12 cellular contexts compared by ENCODE assay signal in genomic region chr21:44918581-44919033, GRCh38. TPM values are rescaled to one million over a fixed set of nuclear protein-coding genes. Genes with fewer than 3 reads are reported as not detected.
DNase-seq lines count a peak whose midpoint lies in the region; ATAC-seq and TF ChIP-seq lines count a peak whose summit lies in the region.
"Had no signal": no experiment of that assay in that cellular context is flagged by ENCODE, and none has a peak within 500 bp of the region (broad histone marks: within the 10 kb centered on the region; RNA-seq: fewer than 3 reads in every experiment).

No MANE protein-coding gene starts in this region.

- no peaks in the 10 kb centered on the region for H3K9me3 ChIP-seq in iPS-18a (ENCODE audit: control insufficient read depth, low read depth, low read length)
- H3K9me3 ChIP-seq: left lung had no signal

- no peaks in the 10 kb centered on the region for H3K27me3 Mint-ChIP-seq in activated T-cell treated with anti-CD3 and anti-CD28 coated beads, Interleukin-2, amount 50 U/mL, for 72 hours (ENCODE audit: low read depth)
- H3K27me3 Mint-ChIP-seq in activated B cell treated with CpG ODN at 0.5 μM for 24 hours: no peaks in the 10 kb centered on the region
- no peaks in the 10 kb centered on the region for H3K27me3 Mint-ChIP-seq in stimulated activated memory B cell treated with anti-CD40 and anti-IgM and Interleukin-4, amounts not matched to agents 10 μg/mL and 1 μg/mL and 100 μg/mL, for 72 hours

- peak overlapping the region; percentile 92 for H3K27ac Mint-ChIP-seq in activated T-cell treated with anti-CD3 and anti-CD28 coated beads, Interleukin-2, amount 50 U/mL, for 72 hours
- peak overlapping the region; percentile 18 for H3K27ac Mint-ChIP-seq in activated B cell treated with CpG ODN at 0.5 μM for 24 hours
- peak overlapping the region; percentile 93 for H3K27ac Mint-ChIP-seq in stimulated activated memory B cell treated with anti-CD40 and anti-IgM and Interleukin-4, amounts not matched to agents 10 μg/mL and 1 μg/mL and 100 μg/mL, for 72 hours

- intact Hi-C loops in activated B cell treated with CpG ODN at 0.5 μM for 24 hours (cut with micrococcal nuclease) (no loop called here), dorsolateral prefrontal cortex (cut with DNase I) (no loop called here)

- H3K4me1 ChIP-seq in iPS-18a (ENCODE audit: control insufficient read depth, low read depth, low read length): no peaks in the 10 kb centered on the region

- H3K27me3 ChIP-seq in iPS-18a (ENCODE audit: control insufficient read depth, insufficient read depth, low read length) (peaks cover 69% of the 10 kb centered on the region), dorsolateral prefrontal cortex (peaks cover 0 to 46% (median 4%) of the 10 kb centered on the region in 45 donors)

- peak overlapping the region; percentile 87 to 100 for H3K4me3 Mint-ChIP-seq in activated T-cell treated with anti-CD3 and anti-CD28 coated beads, Interleukin-2, amount 50 U/mL, for 72 hours
- peak overlapping the region; percentile 60 for H3K4me3 Mint-ChIP-seq in activated B cell treated with CpG ODN at 0.5 μM for 24 hours
- H3K4me3 Mint-ChIP-seq in stimulated activated memory B cell treated with anti-CD40 and anti-IgM and Interleukin-4, amounts not matched to agents 10 μg/mL and 1 μg/mL and 100 μg/mL, for 72 hours: peak overlapping the region; percentile 88

- ATAC-seq in activated T-cell treated with anti-CD3 and anti-CD28 coated beads, Interleukin-2, amount 50 U/mL, for 72 hours (replicated peaks in 1 of 2): no peak
- no peak for ATAC-seq in activated B cell treated with CpG ODN at 0.5 μM for 24 hours (ENCODE audit: low read depth)
- ATAC-seq in stimulated activated memory B cell treated with anti-CD40 and anti-IgM and Interleukin-4, amounts not matched to agents 10 μg/mL and 1 μg/mL and 100 μg/mL, for 72 hours: no peak
- ATAC-seq: Panc1 had no signal

- no peaks in the 10 kb centered on the region for H3K9me3 Mint-ChIP-seq in activated T-cell treated with anti-CD3 and anti-CD28 coated beads, Interleukin-2, amount 50 U/mL, for 72 hours
- H3K9me3 Mint-ChIP-seq in activated B cell treated with CpG ODN at 0.5 μM for 24 hours: no peaks in the 10 kb centered on the region
- no peaks in the 10 kb centered on the region for H3K9me3 Mint-ChIP-seq in stimulated activated memory B cell treated with anti-CD40 and anti-IgM and Interleukin-4, amounts not matched to agents 10 μg/mL and 1 μg/mL and 100 μg/mL, for 72 hours

- H3K9ac ChIP-seq in iPS-18a (ENCODE audit: low read length): no peak overlapping the region
- H3K9ac ChIP-seq: KMS-11 had no signal

- peaks cover 85% of the 10 kb centered on the region for H3K4me1 Mint-ChIP-seq in activated T-cell treated with anti-CD3 and anti-CD28 coated beads, Interleukin-2, amount 50 U/mL, for 72 hours (ENCODE audit: low read depth)
- H3K4me1 Mint-ChIP-seq in activated B cell treated with CpG ODN at 0.5 μM for 24 hours: peaks cover 89% of the 10 kb centered on the region
- peaks cover 89% of the 10 kb centered on the region for H3K4me1 Mint-ChIP-seq in stimulated activated memory B cell treated with anti-CD40 and anti-IgM and Interleukin-4, amounts not matched to agents 10 μg/mL and 1 μg/mL and 100 μg/mL, for 72 hours

- H3K36me3 ChIP-seq in iPS-18a (ENCODE audit: control insufficient read depth, low read depth, low read length): no peaks in the 10 kb centered on the region

- TF ChIP-seq CTCF in activated B cell treated with CpG ODN at 0.5 μM for 24 hours (IDR thresholded peaks at IDR 0.05): no peak
- TF ChIP-seq CTCF in dorsolateral prefrontal cortex (IDR thresholded peaks at IDR 0.05 in 54 of 56, conservative IDR thresholded peaks at IDR 0.05 in 2 of 56; ENCODE audit: low read depth in 1 of 56, partially characterized antibody in 56 of 56): no peak

- DNase-seq in activated T-cell treated with anti-CD3 and anti-CD28 coated beads, Interleukin-2, amount 50 U/mL, for 72 hours: no peak
- DNase-seq in activated T-cell treated with anti-CD3 and anti-CD28 coated beads, Interleukin-2, amount 50 U/mL, for 1 hour: no peak
- DNase-seq in activated B cell treated with CpG ODN at 0.5 μM for 24 hours (no peak), COLO829 (ENCODE audit: low spot score) (no peak), RKO (ENCODE audit: low spot score) (no peak), dorsolateral prefrontal cortex (no peak)
- DNase-seq: activated gamma-delta T cell had no signal

- POLR2A ChIA-PET in activated B cell treated with CpG ODN at 0.5 μM for 24 hours (lab: Charles Lee): interaction anchor here (0.6 to 3.5 kb wide), 4 partner anchors 11 to 718 kb away, joined by 3 to 68 read pairs (median 5); partner anchors contain the start of gene SLX9

- H3K36me3 Mint-ChIP-seq in activated T-cell treated with anti-CD3 and anti-CD28 coated beads, Interleukin-2, amount 50 U/mL, for 72 hours (ENCODE audit: insufficient read depth in 2 of 2): peaks cover 8 to 9% of the 10 kb centered on the region in 2 donors
- H3K36me3 Mint-ChIP-seq in activated B cell treated with CpG ODN at 0.5 μM for 24 hours (ENCODE audit: low read depth): peaks cover 19% of the 10 kb centered on the region
- H3K36me3 Mint-ChIP-seq in stimulated activated memory B cell treated with anti-CD40 and anti-IgM and Interleukin-4, amounts not matched to agents 10 μg/mL and 1 μg/mL and 100 μg/mL, for 72 hours: peaks cover 6% of the 10 kb centered on the region

- CTCF ChIA-PET in activated B cell treated with CpG ODN at 0.5 μM for 24 hours (lab: Charles Lee): interaction anchor here (1.4 kb wide), 2 partner anchors 12 to 13 kb away, joined by 5 read pairs; no protein-coding TSS in a partner anchor

- H3K27ac ChIP-seq in iPS-18a (ENCODE audit: low read length) (no peak overlapping the region), dorsolateral prefrontal cortex (no peak overlapping the region)
- H3K27ac ChIP-seq: KMS-11 had no signal

- H3K4me3 ChIP-seq in iPS-18a (ENCODE audit: low read length) (peak overlapping the region; percentile 55), dorsolateral prefrontal cortex (peak overlapping the region in 14 of 59 donors; percentile 19 to 58 (median 46))

RNA-seq across cellular contexts. Expression of gene ITGB2, which starts 2.1 kb away (rescaled TPM):
- total RNA-seq in activated T-cell treated with anti-CD3 and anti-CD28 coated beads, Interleukin-2, amount 50 U/mL, for 72 hours: 100 to 1,000 TPM; 248 to 287 TPM
- 124 and 131 TPM in 2 replicates for total RNA-seq in activated B cell treated with CpG ODN at 0.5 μM for 24 hours
- total RNA-seq in dorsolateral prefrontal cortex: 100 to 1,000 TPM in 1 of 120 experiments, 10 to 100 TPM in 116, 1 to 10 TPM in 3; 8.2 to 105 (median 26.7) TPM

RNA-seq across cellular contexts. Expression of gene SLX9, which starts 21.2 kb away (rescaled TPM):
- total RNA-seq in activated T-cell treated with anti-CD3 and anti-CD28 coated beads, Interleukin-2, amount 50 U/mL, for 72 hours: 10 to 100 TPM; 38.7 to 48.9 TPM
- total RNA-seq in activated B cell treated with CpG ODN at 0.5 μM for 24 hours (26.0 and 34.7 TPM in 2 replicates), dorsolateral prefrontal cortex (10 to 100 TPM; 13.4 to 35.4 (median 23.4) TPM)

RNA-seq across cellular contexts. Expression of gene PTTG1IP, which starts 45.1 kb away (rescaled TPM):
- total RNA-seq in activated T-cell treated with anti-CD3 and anti-CD28 coated beads, Interleukin-2, amount 50 U/mL, for 72 hours: 10 to 100 TPM; 63.9 to 70.5 TPM
- total RNA-seq in activated B cell treated with CpG ODN at 0.5 μM for 24 hours (35.3 and 36.6 TPM in 2 replicates), dorsolateral prefrontal cortex (100 to 1,000 TPM in 67 of 120 experiments, 10 to 100 TPM in 53; 59.2 to 243 (median 103) TPM)

Comparison
In these comparisons a context has a peak if more than half of its experiments do, and no peak if none do; other contexts are left out.
1. H3K27ac Mint-ChIP-seq: peak in every context shown above with its lines; median percentile 93 in stimulated activated memory B cell treated with anti-CD40 and anti-IgM and Interleukin-4, amounts not matched to agents 10 μg/mL and 1 μg/mL and 100 μg/mL, for 72 hours; 92 in activated T-cell treated with anti-CD3 and anti-CD28 coated beads, Interleukin-2, amount 50 U/mL, for 72 hours; 18 in activated B cell treated with CpG ODN at 0.5 μM for 24 hours.